1 cellular context compared by ENCODE assay signal in the genomic region with DNA sequence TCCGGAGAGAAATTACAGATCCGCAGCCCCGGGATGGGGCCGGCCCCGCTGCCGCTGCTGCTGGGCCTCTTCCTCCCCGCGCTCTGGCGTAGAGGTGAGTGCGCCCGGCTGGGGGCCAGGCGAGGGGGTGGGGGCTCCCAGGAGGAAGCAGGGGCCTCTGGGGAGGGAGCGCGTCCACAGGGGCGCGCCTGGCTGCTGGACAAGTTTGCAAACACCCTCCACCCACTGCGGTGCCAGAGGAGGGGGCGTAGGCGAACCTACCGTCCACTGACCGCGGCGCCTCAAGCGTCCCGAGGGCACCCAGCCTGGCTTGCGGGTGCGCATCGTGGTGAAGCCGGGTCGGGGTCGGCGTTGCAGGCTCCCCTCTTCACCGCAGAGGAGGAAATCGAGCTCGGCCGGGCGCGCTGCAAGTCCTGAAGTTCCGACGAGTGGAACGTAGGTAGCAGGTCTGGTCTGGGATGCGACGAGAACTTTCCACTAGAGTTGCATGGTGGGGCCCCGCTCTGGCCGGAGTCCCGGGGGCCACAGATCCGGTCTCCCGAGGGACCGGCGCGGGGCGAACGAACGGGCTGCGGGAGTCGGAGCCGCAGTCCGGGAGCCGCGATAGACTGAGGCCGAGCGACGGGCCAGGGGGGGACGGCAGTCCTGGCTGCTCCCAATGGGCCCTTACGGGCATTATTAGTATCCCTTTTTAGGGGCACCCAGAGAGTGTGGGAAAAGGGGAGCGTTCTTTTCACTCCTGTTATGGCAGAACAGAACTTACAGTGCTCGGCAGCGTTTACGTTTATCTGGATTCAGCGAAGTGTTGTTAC.
TF ChIP-seq lines count a peak whose summit lies in the region.

No MANE protein-coding gene starts in this region.

TF ChIP-seq in H1, 55 proteins besides CTCF, POLR2A, EP300 and RAD21:
- TF ChIP-seq ASH2L (IDR thresholded peaks at IDR 0.05; ENCODE audit: low read length) (peak; percentile 88), HDAC2 (IDR thresholded peaks at IDR 0.05; ENCODE audit: borderline replicate concordance in 1 of 2, low read depth in 2 of 2, low read length in 2 of 2) (peak in 1 of 2 experiments; percentile 9; a peak in 1 of 4 replicates), RFX5 (IDR thresholded peaks at IDR 0.05; ENCODE audit: borderline replicate concordance, low read depth, low read length) (no peak), PHF8 (conservative IDR thresholded peaks at IDR 0.05; ENCODE audit: low read depth, low read length) (no peak; the same call in none of the 2 replicates), NRF1 (IDR thresholded peaks at IDR 0.05; ENCODE audit: low read depth, low read length) (no peak), KDM4A (IDR thresholded peaks at IDR 0.05; ENCODE audit: low read depth, low read length, severe bottlenecking) (peak; percentile 93), RBBP5 (IDR thresholded peaks at IDR 0.05; ENCODE audit: borderline replicate concordance, low read depth, low read length) (peak; percentile 80; the same call in 1 of the 2 replicates), EZH2 (IDR thresholded peaks at IDR 0.05; ENCODE audit: low read depth, low read length, severe bottlenecking) (peak; percentile 42), TAF1 (IDR thresholded peaks at IDR 0.05; ENCODE audit: low read depth, low read length) (no peak), RNF2 (IDR thresholded peaks at IDR 0.05; ENCODE audit: borderline replicate concordance, low read depth, low read length, missing control alignments, poor library complexity, severe bottlenecking) (peak; percentile 47)
- TF ChIP-seq, protein P1, sequence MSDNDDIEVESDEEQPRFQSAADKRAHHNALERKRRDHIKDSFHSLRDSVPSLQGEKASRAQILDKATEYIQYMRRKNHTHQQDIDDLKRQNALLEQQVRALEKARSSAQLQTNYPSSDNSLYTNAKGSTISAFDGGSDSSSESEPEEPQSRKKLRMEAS (IDR thresholded peaks at IDR 0.05) = 0 out of 2 replicates have a peak, but pooled peaks have one; percentile 23
- TF ChIP-seq, protein P2, sequence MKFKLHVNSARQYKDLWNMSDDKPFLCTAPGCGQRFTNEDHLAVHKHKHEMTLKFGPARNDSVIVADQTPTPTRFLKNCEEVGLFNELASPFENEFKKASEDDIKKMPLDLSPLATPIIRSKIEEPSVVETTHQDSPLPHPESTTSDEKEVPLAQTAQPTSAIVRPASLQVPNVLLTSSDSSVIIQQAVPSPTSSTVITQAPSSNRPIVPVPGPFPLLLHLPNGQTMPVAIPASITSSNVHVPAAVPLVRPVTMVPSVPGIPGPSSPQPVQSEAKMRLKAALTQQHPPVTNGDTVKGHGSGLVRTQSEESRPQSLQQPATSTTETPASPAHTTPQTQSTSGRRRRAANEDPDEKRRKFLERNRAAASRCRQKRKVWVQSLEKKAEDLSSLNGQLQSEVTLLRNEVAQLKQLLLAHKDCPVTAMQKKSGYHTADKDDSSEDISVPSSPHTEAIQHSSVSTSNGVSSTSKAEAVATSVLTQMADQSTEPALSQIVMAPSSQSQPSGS (IDR thresholded peaks at IDR 0.05; ENCODE audit: low read length) = no peak
- TF ChIP-seq, protein P3, sequence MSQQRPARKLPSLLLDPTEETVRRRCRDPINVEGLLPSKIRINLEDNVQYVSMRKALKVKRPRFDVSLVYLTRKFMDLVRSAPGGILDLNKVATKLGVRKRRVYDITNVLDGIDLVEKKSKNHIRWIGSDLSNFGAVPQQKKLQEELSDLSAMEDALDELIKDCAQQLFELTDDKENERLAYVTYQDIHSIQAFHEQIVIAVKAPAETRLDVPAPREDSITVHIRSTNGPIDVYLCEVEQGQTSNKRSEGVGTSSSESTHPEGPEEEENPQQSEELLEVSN (IDR thresholded peaks at IDR 0.05) = peak; percentile 28; the same call in 1 of the 2 replicates
TF ChIP-seq in H1: peak in this region for 8.
